1 cellular context compared by ENCODE assay signal in the genomic region with DNA sequence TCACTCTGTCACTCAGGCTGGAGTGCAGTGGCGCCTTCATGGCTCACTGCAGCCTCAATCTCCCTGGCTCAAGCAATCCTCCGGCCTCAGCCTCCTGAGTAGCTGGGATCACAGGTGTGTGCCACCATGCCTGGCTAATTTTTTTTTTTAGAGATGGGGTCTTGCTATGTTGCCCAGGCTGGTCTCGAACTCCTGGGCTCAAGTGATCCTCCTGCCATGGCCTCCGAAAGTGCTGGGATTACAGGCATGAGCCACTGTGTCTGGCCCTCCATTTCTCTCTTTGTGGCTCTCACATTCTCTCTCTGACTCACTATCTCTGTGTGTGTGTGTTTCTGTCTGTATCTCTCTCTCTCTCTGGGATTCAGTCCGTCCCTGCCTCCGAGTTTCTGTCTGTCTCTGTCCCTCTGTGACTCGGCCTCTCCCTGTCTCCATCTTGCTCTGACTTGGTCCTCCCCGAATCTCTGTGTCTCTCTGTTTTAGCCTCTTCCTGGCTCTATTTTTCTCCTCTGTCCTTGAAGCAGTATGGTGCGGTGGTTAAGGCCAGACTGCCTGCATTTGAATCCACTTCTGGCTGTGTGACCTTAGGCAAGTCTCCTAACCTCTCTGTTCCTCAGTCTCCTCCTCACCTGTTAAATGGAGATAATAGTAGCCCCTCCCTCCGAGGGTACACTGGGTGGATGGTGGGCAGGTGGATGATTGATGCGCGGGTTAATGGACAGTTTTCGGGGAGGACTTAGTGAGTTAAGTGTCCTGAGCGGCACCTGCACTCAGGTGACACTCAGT.
TF ChIP-seq lines count a peak whose summit lies in the region.

No MANE protein-coding gene starts in this region.

TF ChIP-seq in HepG2, 621 proteins besides CTCF, POLR2A, EP300 and RAD21:
- TF ChIP-seq ZNF768 (CRISPR knock-in tag; IDR thresholded peaks at IDR 0.05) (peak; percentile 76), THYN1 (CRISPR knock-in tag; IDR thresholded peaks at IDR 0.05; ENCODE audit: borderline replicate concordance, low read depth) (no peak)
TF ChIP-seq in HepG2: peak in this region for 1.
